ENCODE assay signal across 28 cellular contexts in the genomic region with DNA sequence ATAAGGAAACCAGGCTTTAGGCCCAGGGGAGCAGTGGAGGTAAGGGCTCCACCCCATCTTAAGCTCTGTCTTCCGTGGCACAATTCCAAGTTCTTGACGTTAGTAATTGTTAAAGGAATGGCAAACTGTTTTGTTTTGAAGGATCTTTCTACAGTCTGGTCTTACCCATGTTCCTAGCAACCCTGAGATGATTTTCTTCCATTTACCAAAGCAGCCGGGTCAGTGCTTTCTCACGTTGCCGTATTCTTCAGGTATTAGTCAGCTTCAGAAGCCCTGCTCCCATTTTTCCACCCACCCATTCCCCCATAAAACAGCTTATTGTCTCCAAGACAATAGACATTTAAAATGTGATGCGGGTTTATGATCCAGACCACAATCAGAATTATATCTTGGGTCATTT. TPM values are rescaled to one million over a fixed set of nuclear protein-coding genes. Genes with fewer than 3 reads are reported as not detected.
"Had no signal": no experiment of that assay in that cellular context is flagged by ENCODE, and none has a peak within 500 bp of the region (broad histone marks: within the 10 kb centered on the region; RNA-seq: fewer than 3 reads in every experiment).

No MANE protein-coding gene starts in this region.

- ATAC-seq: activated CD4-positive, CD25-positive, alpha-beta regulatory T cell treated with anti-CD3 and anti-CD28 coated beads, Interleukin-2, amount 50 U/mL, for 24 hours; activated CD8-positive, alpha-beta memory T cell treated with anti-CD3 and anti-CD28 coated beads, Interleukin-2, amount 10 ng/mL, durations not matched to agents 7 days and 5 days; activated CD8-positive, alpha-beta T cell treated with anti-CD3 and anti-CD28 coated beads for 36 hours; gastroesophageal sphincter; left cardiac atrium; right cardiac atrium; T-cell had no signal

- H3K27ac ChIP-seq: esophagus muscularis mucosa, gastroesophageal sphincter, parathyroid adenoma, thoracic aorta, vagina, VCaP had no signal

- H3K4me1 ChIP-seq: esophagus muscularis mucosa, gastroesophageal sphincter, parathyroid adenoma, vagina had no signal

- DNase-seq: activated CD4-positive, alpha-beta T cell treated with anti-CD3 and anti-CD28 coated beads, Interleukin-2, amount 10 ng/mL, durations not matched to agents 24 days and 14 days; activated CD8-positive, alpha-beta memory T cell treated with anti-CD3 and anti-CD28 coated beads, Interleukin-2, amount 10 ng/mL, durations not matched to agents 7 days and 5 days; activated CD8-positive, alpha-beta T cell treated with anti-CD3 and anti-CD28 coated beads for 36 hours; activated gamma-delta T cell treated with Interleukin-2 at 50 U/mL for 16 hours; activated T-cell treated with anti-CD3 and anti-CD28 coated beads for 4 hours; dermis blood vessel endothelial cell; effector memory CD4-positive, alpha-beta T cell; left cardiac atrium; mesenchymal stem cell; nephron progenitor cell; right cardiac atrium; stimulated activated CD4-positive, alpha-beta T cell treated with anti-CD3 and anti-CD28 coated beads, Interleukin-12 subunit alpha, Interleukin-12 subunit beta, amount 100 ng/mL, for 4 hours; stimulated activated CD4-positive, alpha-beta T cell treated with anti-CD3 and anti-CD28 coated beads, Interleukin-4, amount 100 ng/mL, for 4 hours; T-cell had no signal

- H3K27me3 ChIP-seq: esophagus muscularis mucosa, gastroesophageal sphincter, vagina had no signal

- H3K9ac ChIP-seq: parathyroid adenoma had no signal

- H3K4me3 ChIP-seq: esophagus muscularis mucosa, gastroesophageal sphincter, thoracic aorta, vagina had no signal

- H3K9me3 ChIP-seq: esophagus muscularis mucosa, gastroesophageal sphincter, thoracic aorta, vagina had no signal

RNA-seq across cellular contexts. Expression of a gene that starts 10.3 kb away (rescaled TPM):
- total RNA-seq: activated CD4-positive, alpha-beta T cell treated with anti-CD3 and anti-CD28 coated beads, Interleukin-2, amount 10 ng/mL, durations not matched to agents 24 days and 14 days; activated CD8-positive, alpha-beta memory T cell treated with anti-CD3 and anti-CD28 coated beads, Interleukin-2, amount 10 ng/mL, durations not matched to agents 7 days and 5 days; activated CD8-positive, alpha-beta T cell treated with anti-CD3 and anti-CD28 coated beads for 36 hours; dermis blood vessel endothelial cell; mononuclear cell; pulmonary artery endothelial cell; T-cell had no signal

RNA-seq across cellular contexts. Expression of a gene that starts 32.3 kb away (rescaled TPM):
- total RNA-seq: activated CD4-positive, alpha-beta T cell treated with anti-CD3 and anti-CD28 coated beads, Interleukin-2, amount 10 ng/mL, durations not matched to agents 24 days and 14 days; cerebellum; dermis blood vessel endothelial cell; esophagus muscularis mucosa; gastroesophageal sphincter; left cardiac atrium; liver; mononuclear cell; myocyte; pulmonary artery endothelial cell; right cardiac atrium; skeletal muscle tissue; T-cell; thoracic aorta; vagina had no signal
- polyA plus RNA-seq: adipose tissue, liver, right cardiac atrium had no signal
